18 cellular contexts compared by ENCODE assay signal in genomic region chr4:76809594-76810305, GRCh38.
DNase-seq lines count a peak whose midpoint lies in the region; ATAC-seq, FAIRE-seq and TF ChIP-seq lines count a peak whose summit lies in the region.
"Had no signal": no experiment of that assay in that cellular context is flagged by ENCODE, and none has a peak within 500 bp of the region (broad histone marks: within the 10 kb centered on the region; RNA-seq: fewer than 3 reads in every experiment).

No MANE protein-coding gene starts in this region.

- peak; percentile 54 for ATAC-seq in Right ventricle myocardium inferior
- peak; percentile 62 for ATAC-seq in upper lobe of right lung
- no peak for ATAC-seq in GM21717 (IDR thresholded peaks at IDR 0.05; ENCODE audit: unreplicated experiment)
- ATAC-seq in HG03520 (IDR thresholded peaks at IDR 0.05; ENCODE audit: unreplicated experiment) = no peak
- ATAC-seq: A549; naive thymus-derived CD4-positive, alpha-beta T cell had no signal

- H3K4me3 ChIP-seq in left ventricle myocardium inferior = no peak overlapping the region
- H3K4me3 ChIP-seq in bronchial epithelial cell (ENCODE audit: low read depth, low read length) = no peak overlapping the region
- no peak overlapping the region for H3K4me3 ChIP-seq in upper lobe of right lung
- H3K4me3 ChIP-seq: A549, heart left ventricle, MG63 had no signal

- no peaks in the 10 kb centered on the region for H3K27me3 ChIP-seq in left ventricle myocardium inferior (ENCODE audit: low read depth)
- H3K27me3 ChIP-seq in bronchial epithelial cell (ENCODE audit: control insufficient read depth, insufficient read depth, low read length) = no peaks in the 10 kb centered on the region
- H3K27me3 ChIP-seq in upper lobe of right lung = no peaks in the 10 kb centered on the region
- H3K27me3 ChIP-seq: heart left ventricle, MG63 had no signal

- TF ChIP-seq CTCF in left ventricle myocardium inferior (IDR thresholded peaks at IDR 0.05; ENCODE audit: borderline replicate concordance) = no peak
- no peak for TF ChIP-seq CTCF in bronchial epithelial cell (IDR thresholded peaks at IDR 0.05; ENCODE audit: insufficient read depth, low read length, severe bottlenecking)
- TF ChIP-seq CTCF in upper lobe of right lung (IDR thresholded peaks at IDR 0.05) = no peak
- TF ChIP-seq CTCF in endothelial cell (IDR thresholded peaks at IDR 0.05; ENCODE audit: unreplicated experiment) = no peak

- no peak overlapping the region for H3K27ac Mint-ChIP-seq in endothelial cell (ENCODE audit: unreplicated experiment)
- H3K27ac Mint-ChIP-seq: activated naive CD8-positive, alpha-beta T cell treated with anti-CD3 and anti-CD28 coated beads for 36 hours; naive thymus-derived CD4-positive, alpha-beta T cell had no signal

- H3K4me3 Mint-ChIP-seq in endothelial cell (ENCODE audit: unreplicated experiment) = no peak overlapping the region
- H3K4me3 Mint-ChIP-seq: activated naive CD8-positive, alpha-beta T cell treated with anti-CD3 and anti-CD28 coated beads for 36 hours; naive thymus-derived CD4-positive, alpha-beta T cell had no signal

- peaks cover 28% of the 10 kb centered on the region for H3K4me1 ChIP-seq in left ventricle myocardium inferior
- H3K4me1 ChIP-seq in upper lobe of right lung = no peaks in the 10 kb centered on the region
- H3K4me1 ChIP-seq: A549 had no signal

- H3K9me3 ChIP-seq in left ventricle myocardium inferior (replicated peaks) = peaks cover 21% of the 10 kb centered on the region
- H3K9me3 ChIP-seq in upper lobe of right lung = peaks cover 7% of the 10 kb centered on the region
- H3K9me3 ChIP-seq: MG63 had no signal

- intact Hi-C loops in Right ventricle myocardium inferior (cut with DNase I) (loop anchor here (10.0 kb wide), 1 partner anchor 135 kb away; the partner anchor contains the start of gene SEPTIN11), left ventricle myocardium inferior (cut with micrococcal nuclease) (no loop called here), upper lobe of right lung (cut with DNase I) (no loop called here)

- peaks cover 9% of the 10 kb centered on the region for H3K27me3 Mint-ChIP-seq in endothelial cell (ENCODE audit: unreplicated experiment)
- H3K27me3 Mint-ChIP-seq: activated naive CD8-positive, alpha-beta T cell treated with anti-CD3 and anti-CD28 coated beads for 36 hours had no signal

- peaks cover 7% of the 10 kb centered on the region for H3K36me3 Mint-ChIP-seq in endothelial cell (ENCODE audit: low read depth, unreplicated experiment)

- no peak for FAIRE-seq in bronchial epithelial cell (lab: Jason Lieb, UNC)
- FAIRE-seq: A549, G401.6 had no signal

- H3K36me3 ChIP-seq in left ventricle myocardium inferior = no peaks in the 10 kb centered on the region
- H3K36me3 ChIP-seq in bronchial epithelial cell (ENCODE audit: control insufficient read depth, insufficient read depth, low read length) = no peaks in the 10 kb centered on the region
- no peaks in the 10 kb centered on the region for H3K36me3 ChIP-seq in upper lobe of right lung
- H3K36me3 ChIP-seq: heart left ventricle, MG63 had no signal

- no peak overlapping the region for H3K27ac ChIP-seq in left ventricle myocardium inferior (replicated peaks)
- no peak overlapping the region for H3K27ac ChIP-seq in upper lobe of right lung
- H3K27ac ChIP-seq: A549 had no signal

- H3K4me1 Mint-ChIP-seq in endothelial cell (ENCODE audit: unreplicated experiment) = peaks cover 14% of the 10 kb centered on the region
- H3K4me1 Mint-ChIP-seq: activated naive CD8-positive, alpha-beta T cell treated with anti-CD3 and anti-CD28 coated beads for 36 hours; naive thymus-derived CD4-positive, alpha-beta T cell had no signal

- no peaks in the 10 kb centered on the region for H3K9me3 Mint-ChIP-seq in endothelial cell (ENCODE audit: unreplicated experiment)

- no peak for DNase-seq in Right ventricle myocardium inferior (ENCODE audit: missing footprints)
- no peak for DNase-seq in left ventricle myocardium inferior
- DNase-seq in bronchial epithelial cell (ENCODE audit: low read depth) = peak; percentile 23
- DNase-seq in kidney glomerular epithelial cell (lab: John Stamatoyannopoulos, UW) = peak; percentile 16
- DNase-seq in upper lobe of right lung = no peak
- DNase-seq in endothelial cell (ENCODE audit: low spot score) = no peak
- DNase-seq: activated CD4-positive, alpha-beta T cell treated with anti-CD3 and anti-CD28 coated beads for 4 hours; activated naive CD8-positive, alpha-beta T cell treated with anti-CD3 and anti-CD28 coated beads for 36 hours; activated T-cell treated with anti-CD3 and anti-CD28 coated beads, Interleukin-2, amount 50 U/mL, for 1 hour; caudate nucleus; heart left ventricle; MG63; naive thymus-derived CD4-positive, alpha-beta T cell; substantia nigra had no signal

Comparison
In these comparisons a context has a peak if more than half of its experiments do, and no peak if none do; other contexts are left out.
1. ATAC-seq: peak in Right ventricle myocardium inferior (single experiment) and upper lobe of right lung (single experiment); none in GM21717 (single experiment) and HG03520 (single experiment).
2. DNase-seq: peak in bronchial epithelial cell (single experiment) and kidney glomerular epithelial cell (single experiment); none in Right ventricle myocardium inferior (single experiment), left ventricle myocardium inferior (single experiment), upper lobe of right lung (single experiment) and endothelial cell (single experiment).